ENCODE assay signal across 22 cellular contexts in genomic region chr11:124302756-124303155, GRCh38. TPM values are rescaled to one million over a fixed set of nuclear protein-coding genes. Genes with fewer than 3 reads are reported as not detected.
DNase-seq lines count a peak whose midpoint lies in the region; ATAC-seq and TF ChIP-seq lines count a peak whose summit lies in the region.
"Had no signal": no experiment of that assay in that cellular context is flagged by ENCODE, and none has a peak within 500 bp of the region (broad histone marks: within the 10 kb centered on the region; RNA-seq: fewer than 3 reads in every experiment).

No MANE protein-coding gene starts in this region.

- no peak overlapping the region for H3K27ac ChIP-seq in GM23338 (ENCODE audit: low read depth)
- H3K27ac ChIP-seq in smooth muscle cell (ENCODE audit: low read depth), result no peak overlapping the region
- H3K27ac ChIP-seq: Peyer's patch, SJCRH30 had no signal

- H2AFZ ChIP-seq in GM23338 (no peak overlapping the region), smooth muscle cell (ENCODE audit: low read depth) (peak overlapping the region; percentile 55)

- H3K27me3 Mint-ChIP-seq in GM23338 (ENCODE audit: insufficient read depth, low read depth, poor library complexity), result no peaks in the 10 kb centered on the region
- H3K27me3 Mint-ChIP-seq in natural killer cell (ENCODE audit: low read depth in 2 of 2), result peaks cover 0 to 2% of the 10 kb centered on the region in 2 donors

- H3K9me3 Mint-ChIP-seq in GM23338 (no peaks in the 10 kb centered on the region), natural killer cell (no peaks in the 10 kb centered on the region)
- H3K9me3 Mint-ChIP-seq: CD8-positive, alpha-beta T cell had no signal

- H3K36me3 ChIP-seq in GM23338 (ENCODE audit: insufficient read depth) (no peaks in the 10 kb centered on the region), smooth muscle cell (ENCODE audit: low read depth) (no peaks in the 10 kb centered on the region)
- H3K36me3 ChIP-seq: Peyer's patch, SJCRH30 had no signal

- H3K4me3 ChIP-seq in GM23338, result no peak overlapping the region
- H3K4me3 ChIP-seq in fibroblast of villous mesenchyme (ENCODE audit: low read depth, low read length), result no peak overlapping the region
- no peak overlapping the region for H3K4me3 ChIP-seq in smooth muscle cell
- H3K4me3 ChIP-seq: Peyer's patch, SJCRH30 had no signal

- WGBS in smooth muscle cell (ENCODE audit: low lambda C conversion rate), result 46% methylated on average over 2 of the region's 2 CpGs

- H3F3A ChIP-seq in GM23338 (replicated peaks; ENCODE audit: low read depth) (no peaks in the 10 kb centered on the region), smooth muscle cell (ENCODE audit: low read depth) (no peaks in the 10 kb centered on the region)

- H3K4me1 Mint-ChIP-seq in GM23338 (peaks cover 20% of the 10 kb centered on the region), natural killer cell (no peaks in the 10 kb centered on the region)

- ATAC-seq in GM23338 (peak; percentile 41; the same call in 2 of the 3 replicates), natural killer cell (no peak)
- ATAC-seq: CD8-positive, alpha-beta T cell had no signal

- no peaks in the 10 kb centered on the region for H3K9me2 ChIP-seq in GM23338 (ENCODE audit: insufficient read depth)

- TF ChIP-seq CTCF in GM23338 (conservative IDR thresholded peaks at IDR 0.05; ENCODE audit: low read depth in 2 of 2) (no peak), fibroblast of villous mesenchyme (IDR thresholded peaks at IDR 0.05; ENCODE audit: insufficient read depth, low read depth, low read length) (no peak), smooth muscle cell (IDR thresholded peaks at IDR 0.05; ENCODE audit: borderline replicate concordance, insufficient read depth, poor library complexity, severe bottlenecking) (no peak), natural killer cell (IDR thresholded peaks at IDR 0.05) (no peak)

- no peaks in the 10 kb centered on the region for H3K79me2 ChIP-seq in GM23338 (replicated peaks; ENCODE audit: insufficient read depth)
- no peaks in the 10 kb centered on the region for H3K79me2 ChIP-seq in smooth muscle cell (ENCODE audit: low read depth)

- no peaks in the 10 kb centered on the region for H3K27me3 ChIP-seq in GM23338 (ENCODE audit: insufficient read depth)
- H3K27me3 ChIP-seq in smooth muscle cell (ENCODE audit: low read depth), result no peaks in the 10 kb centered on the region
- H3K27me3 ChIP-seq: Peyer's patch, SJCRH30 had no signal

- H3K4me3 Mint-ChIP-seq in GM23338 (no peak overlapping the region), natural killer cell (no peak overlapping the region)
- H3K4me3 Mint-ChIP-seq: CD8-positive, alpha-beta T cell; HFFc6 had no signal

- H3K36me3 Mint-ChIP-seq in GM23338 (ENCODE audit: low read depth) (no peaks in the 10 kb centered on the region), natural killer cell (no peaks in the 10 kb centered on the region)
- H3K36me3 Mint-ChIP-seq: CD8-positive, alpha-beta T cell had no signal

- H3K27ac Mint-ChIP-seq in GM23338 (peak overlapping the region; percentile 14), natural killer cell (no peak overlapping the region)
- H3K27ac Mint-ChIP-seq: CD8-positive, alpha-beta T cell; HFFc6 had no signal

- H4K20me1 ChIP-seq in GM23338 (replicated peaks; ENCODE audit: insufficient read depth), result no peaks in the 10 kb centered on the region
- no peaks in the 10 kb centered on the region for H4K20me1 ChIP-seq in smooth muscle cell (ENCODE audit: low read depth)

- no peak overlapping the region for H3K9ac ChIP-seq in smooth muscle cell (ENCODE audit: low read depth)

- DNase-seq in GM23338 (ENCODE audit: low spot score), result peak; percentile 47
- DNase-seq in astrocyte of the hippocampus (ENCODE audit: low read depth, low spot score), result peak; percentile 24
- peak; percentile 33 for DNase-seq in fibroblast of villous mesenchyme (ENCODE audit: low read depth)
- no peak for DNase-seq in smooth muscle cell (lab: John Stamatoyannopoulos, UW; ENCODE audit: unreplicated experiment)
- no peak for DNase-seq in natural killer cell
- no peak for DNase-seq in activated CD4-positive, alpha-beta T cell treated with anti-CD3 and anti-CD28 coated beads, Interleukin-2, amount 50 U/mL, for 4 hours
- DNase-seq in posterior vena cava (ENCODE audit: low spot score), result no peak
- DNase-seq: AML-193; C1 segment of cervical spinal cord; CD8-positive, alpha-beta T cell; DND-41; HFFc6; NCI-H1105 treated with DMSO at 0.1 percent for 48 hours; NCI-H2029 treated with DMSO at 0.1 percent for 48 hours; NCI-H2171 treated with DMSO at 0.1 percent for 48 hours; NCI-H446; NCI-H526; Peyer's patch; SJCRH30 had no signal

- peaks cover 27% of the 10 kb centered on the region for H3K4me1 ChIP-seq in GM23338 (ENCODE audit: insufficient read depth)
- H3K4me1 ChIP-seq in smooth muscle cell (ENCODE audit: low read depth), result no peaks in the 10 kb centered on the region
- H3K4me1 ChIP-seq: Peyer's patch, SJCRH30 had no signal

- intact Hi-C loops in natural killer cell (cut with micrococcal nuclease), result no loop called here
- intact Hi-C loops in posterior vena cava (cut with DNase I), result no loop called here

- H3K4me2 ChIP-seq in GM23338 (peak overlapping the region; percentile 67), smooth muscle cell (no peak overlapping the region)

- H3K9me3 ChIP-seq in smooth muscle cell (replicated peaks; ENCODE audit: low read depth), result no peaks in the 10 kb centered on the region
- H3K9me3 ChIP-seq: Peyer's patch, SJCRH30 had no signal

RNA-seq across cellular contexts. Expression of gene OR8D1, which starts 11.0 kb away (rescaled TPM):
- not detected in 2 replicates for total RNA-seq in GM23338 (2014; rRNA removed; shearing (Covaris generic))
- polyA plus RNA-seq in GM23338 (2016; fragmentation: Nextera tagmentation; extraction: Ambion mirVana) (not detected in 2 replicates), smooth muscle cell (not detected in 2 replicates)
- total RNA-seq in fibroblast of villous mesenchyme (0.32 TPM in 1 of 2 replicates, not detected in the other), smooth muscle cell (not detected in 2 replicates), natural killer cell (not detected), posterior vena cava (not detected)
- total RNA-seq: CD8-positive, alpha-beta T cell; G401; H4; HFFc6; OCI-LY7; Peyer's patch; SJCRH30 had no signal

RNA-seq across cellular contexts. Expression of gene OR8D2, which starts 17.2 kb away (rescaled TPM):
- total RNA-seq in GM23338 (2014; rRNA removed; shearing (Covaris generic)), result not detected in 2 replicates
- polyA plus RNA-seq in GM23338 (2016; fragmentation: Nextera tagmentation; extraction: Ambion mirVana), result not detected in 2 replicates
- not detected in 2 replicates for total RNA-seq in fibroblast of villous mesenchyme
- total RNA-seq in smooth muscle cell, result not detected in 2 replicates
- polyA plus RNA-seq in smooth muscle cell, result not detected in 2 replicates
- total RNA-seq in natural killer cell, result not detected
- total RNA-seq in posterior vena cava, result not detected
- total RNA-seq: CD8-positive, alpha-beta T cell; G401; H4; HFFc6; OCI-LY7; Peyer's patch; SJCRH30 had no signal

RNA-seq across cellular contexts. Expression of gene OR8G5, which starts 46.6 kb away (rescaled TPM):
- total RNA-seq in GM23338 (2014; rRNA removed; shearing (Covaris generic)), result not detected in 2 replicates
- polyA plus RNA-seq in GM23338 (2016; fragmentation: Nextera tagmentation; extraction: Ambion mirVana) (not detected in 2 replicates), smooth muscle cell (not detected in 2 replicates)
- total RNA-seq in fibroblast of villous mesenchyme (not detected in 2 replicates), smooth muscle cell (not detected in 2 replicates), natural killer cell (not detected), posterior vena cava (not detected)
- total RNA-seq: CD8-positive, alpha-beta T cell; G401; H4; HFFc6; OCI-LY7; Peyer's patch; SJCRH30 had no signal

Comparison
In these comparisons a context has a peak if more than half of its experiments do, and no peak if none do; other contexts are left out.
1. DNase-seq: peak in GM23338 (single experiment), astrocyte of the hippocampus (single experiment) and fibroblast of villous mesenchyme (single experiment); none in smooth muscle cell (single experiment), natural killer cell (single experiment), activated CD4-positive, alpha-beta T cell treated with anti-CD3 and anti-CD28 coated beads, Interleukin-2, amount 50 U/mL, for 4 hours (0 of 2) and posterior vena cava (single experiment).